ENCODE assay signal across 19 cellular contexts in genomic region chr2:175012516-175012915, GRCh38.
"Had no signal": no experiment of that assay in that cellular context is flagged by ENCODE, and none has a peak within 500 bp of the region (broad histone marks: within the 10 kb centered on the region; RNA-seq: fewer than 3 reads in every experiment).

No MANE protein-coding gene starts in this region.

- H3K27ac ChIP-seq: epithelial cell of prostate, gastroesophageal sphincter, ovary, sigmoid colon, spleen, stomach, thoracic aorta, upper lobe of right lung had no signal

- H3K4me3 ChIP-seq: gastroesophageal sphincter, mucosa of descending colon, ovary, sigmoid colon, spleen, stomach, thoracic aorta, upper lobe of right lung had no signal

- H3K27ac Mint-ChIP-seq: naive thymus-derived CD4-positive, alpha-beta T cell had no signal

- H3K4me3 Mint-ChIP-seq: naive thymus-derived CD4-positive, alpha-beta T cell had no signal

- H3K9me3 ChIP-seq: gastroesophageal sphincter, mucosa of descending colon, ovary, sigmoid colon, thoracic aorta, upper lobe of right lung had no signal

- ATAC-seq: gastroesophageal sphincter; left lobe of liver; mucosa of descending colon; naive thymus-derived CD4-positive, alpha-beta T cell; upper lobe of right lung had no signal

- H3K36me3 ChIP-seq: gastroesophageal sphincter, ovary, sigmoid colon, spleen, stomach, thoracic aorta, upper lobe of right lung had no signal

- DNase-seq: activated CD4-positive, alpha-beta T cell treated with anti-CD3 and anti-CD28 coated beads for 1 hour; activated CD4-positive, alpha-beta T cell treated with anti-CD3 and anti-CD28 coated beads, Interleukin-2, amount 50 U/mL, for 4 hours; activated naive CD4-positive, alpha-beta T cell; activated T-cell treated with anti-CD3 and anti-CD28 coated beads for 4 hours; anterior cingulate cortex; cerebellar nuclear complex; effector memory CD4-positive, alpha-beta T cell; mucosa of descending colon; naive thymus-derived CD4-positive, alpha-beta T cell; ovary; sigmoid colon; spleen; stomach; upper lobe of right lung had no signal

- H3K27me3 ChIP-seq: gastroesophageal sphincter, ovary, sigmoid colon had no signal

- FAIRE-seq: islet of Langerhans had no signal

- H3K4me1 ChIP-seq: spleen, upper lobe of right lung had no signal
